Comparison of ENCODE assay signal across 1 cellular context in genomic region chr15:67823371-67824156, GRCh38.
TF ChIP-seq lines count a peak whose summit lies in the region.

No MANE protein-coding gene starts in this region.

TF ChIP-seq in HepG2, 621 proteins besides CTCF, POLR2A, EP300 and RAD21 (continued from another document):
- TF ChIP-seq USF2 (IDR thresholded peaks at IDR 0.05; ENCODE audit: low read depth, low read length) (no peak), USF2 (CRISPR knock-in tag; IDR thresholded peaks at IDR 0.05; ENCODE audit: borderline replicate concordance) (no peak), ZNF441 (CRISPR knock-in tag; IDR thresholded peaks at IDR 0.05; ENCODE audit: borderline replicate concordance) (no peak), NFYB (CRISPR knock-in tag; IDR thresholded peaks at IDR 0.05) (no peak), EZH2 (conservative IDR thresholded peaks at IDR 0.05; ENCODE audit: low read depth, low read length) (0 out of 2 replicates have a peak, but pooled peaks have one; percentile 69), HOXA3 (CRISPR knock-in tag; IDR thresholded peaks at IDR 0.05) (no peak), ZNF30 (CRISPR knock-in tag; IDR thresholded peaks at IDR 0.05) (no peak)
